31 cellular contexts compared by ENCODE assay signal in genomic region chr9:118148990-118149389, GRCh38.
"Had no signal": no experiment of that assay in that cellular context is flagged by ENCODE, and none has a peak within 500 bp of the region (broad histone marks: within the 10 kb centered on the region; RNA-seq: fewer than 3 reads in every experiment).

No MANE protein-coding gene starts in this region.

- H3K27ac Mint-ChIP-seq: activated CD8-positive, alpha-beta T cell treated with anti-CD3 and anti-CD28 coated beads for 36 hours; activated naive CD4-positive, alpha-beta T cell treated with anti-CD3 and anti-CD28 coated beads, Interleukin-2, amount 50 U/mL, for 24 hours; activated naive CD8-positive, alpha-beta T cell treated with anti-CD3 and anti-CD28 coated beads, Interleukin-2, amount 10 ng/mL, durations not matched to agents 7 days and 5 days; activated T-cell treated with anti-CD3 and anti-CD28 coated beads, Interleukin-2, amount 50 U/mL, for 24 hours; activated T-helper 2 cell treated with anti-CD3 and anti-CD28 coated beads, Interferon-gamma antibody, Interleukin-2, Interleukin-4, amounts not matched to agents 10 μg/mL and 5 μg/mL and 100 μg/mL, durations not matched to agents 14 hours and 24 hours and 36 hours had no signal

- ATAC-seq: activated CD8-positive, alpha-beta T cell treated with anti-CD3 and anti-CD28 coated beads for 36 hours; body of pancreas; PC-3; Right ventricle myocardium inferior had no signal

- H3K4me2 ChIP-seq: KMS-11 had no signal

- H3K4me1 Mint-ChIP-seq: activated naive CD4-positive, alpha-beta T cell treated with anti-CD3 and anti-CD28 coated beads, Interleukin-2, amount 50 U/mL, for 24 hours; activated naive CD8-positive, alpha-beta T cell treated with anti-CD3 and anti-CD28 coated beads, Interleukin-2, amount 10 ng/mL, durations not matched to agents 7 days and 5 days had no signal

- H3K4me3 Mint-ChIP-seq: activated CD8-positive, alpha-beta T cell treated with anti-CD3 and anti-CD28 coated beads for 36 hours; activated naive CD4-positive, alpha-beta T cell treated with anti-CD3 and anti-CD28 coated beads, Interleukin-2, amount 50 U/mL, for 24 hours; activated naive CD8-positive, alpha-beta T cell treated with anti-CD3 and anti-CD28 coated beads, Interleukin-2, amount 10 ng/mL, durations not matched to agents 7 days and 5 days; activated T-cell treated with anti-CD3 and anti-CD28 coated beads, Interleukin-2, amount 50 U/mL, for 24 hours had no signal

- H3K4me1 ChIP-seq: adrenal gland, body of pancreas, breast epithelium, Peyer's patch had no signal

- H3K9me3 Mint-ChIP-seq: activated naive CD4-positive, alpha-beta T cell treated with anti-CD3 and anti-CD28 coated beads, Interleukin-2, amount 50 U/mL, for 24 hours; activated T-helper 2 cell treated with anti-CD3 and anti-CD28 coated beads, Interferon-gamma antibody, Interleukin-2, Interleukin-4, amounts not matched to agents 10 μg/mL and 5 μg/mL and 100 μg/mL, durations not matched to agents 14 hours and 24 hours and 36 hours had no signal

- H3K27me3 ChIP-seq: adrenal gland, body of pancreas, breast epithelium, Peyer's patch had no signal

- FAIRE-seq: astrocyte had no signal

- H3K9ac ChIP-seq: KMS-11 had no signal

- H3K27ac ChIP-seq: adrenal gland, body of pancreas, breast epithelium, KMS-11, Peyer's patch, RWPE1, VCaP had no signal

- H3K4me3 ChIP-seq: adrenal gland, body of pancreas, breast epithelium, Peyer's patch had no signal

- H3K36me3 ChIP-seq: adrenal gland, breast epithelium, Peyer's patch had no signal

- DNase-seq: activated CD4-positive, alpha-beta T cell treated with anti-CD3 and anti-CD28 coated beads for 1 hour; activated CD4-positive, alpha-beta T cell treated with anti-CD3 and anti-CD28 coated beads for 48 hours; activated CD4-positive, CD25-positive, alpha-beta regulatory T cell; activated CD8-positive, alpha-beta T cell treated with anti-CD3 and anti-CD28 coated beads for 36 hours; activated gamma-delta T cell; activated naive CD4-positive, alpha-beta T cell treated with Interleukin-2 at 50 U/mL for 16 hours; activated naive CD8-positive, alpha-beta T cell treated with anti-CD3 and anti-CD28 coated beads, Interleukin-2, amount 10 ng/mL, durations not matched to agents 7 days and 5 days; activated T-cell treated with anti-CD3 and anti-CD28 coated beads, Interleukin-2, amount 50 U/mL, for 24 hours; adrenal gland; body of pancreas; NCI-H1092 treated with DMSO at 0.1 percent for 48 hours; NCI-H1436; NCI-H1694; NCI-H1930; NCI-H226; NK-92 treated with Interleukin-12 subunit alpha and Interleukin-12 subunit beta, amount 100 ng/mL, for 24 hours; PC-3; Peyer's patch; SIG-M5; SW 1271; T-helper 1 cell; T-helper 2 cell; T-helper 9 cell had no signal

- H3K36me3 Mint-ChIP-seq: activated naive CD4-positive, alpha-beta T cell treated with anti-CD3 and anti-CD28 coated beads, Interleukin-2, amount 50 U/mL, for 24 hours; activated naive CD8-positive, alpha-beta T cell treated with anti-CD3 and anti-CD28 coated beads, Interleukin-2, amount 10 ng/mL, durations not matched to agents 7 days and 5 days had no signal

- H3K27me3 Mint-ChIP-seq: activated naive CD8-positive, alpha-beta T cell treated with anti-CD3 and anti-CD28 coated beads, Interleukin-2, amount 10 ng/mL, durations not matched to agents 7 days and 5 days; activated T-cell treated with anti-CD3 and anti-CD28 coated beads, Interleukin-2, amount 50 U/mL, for 24 hours had no signal

- H3K9me3 ChIP-seq: adrenal gland, body of pancreas, breast epithelium, Peyer's patch had no signal
